Comparison of ENCODE assay signal across 19 cellular contexts in the genomic region with DNA sequence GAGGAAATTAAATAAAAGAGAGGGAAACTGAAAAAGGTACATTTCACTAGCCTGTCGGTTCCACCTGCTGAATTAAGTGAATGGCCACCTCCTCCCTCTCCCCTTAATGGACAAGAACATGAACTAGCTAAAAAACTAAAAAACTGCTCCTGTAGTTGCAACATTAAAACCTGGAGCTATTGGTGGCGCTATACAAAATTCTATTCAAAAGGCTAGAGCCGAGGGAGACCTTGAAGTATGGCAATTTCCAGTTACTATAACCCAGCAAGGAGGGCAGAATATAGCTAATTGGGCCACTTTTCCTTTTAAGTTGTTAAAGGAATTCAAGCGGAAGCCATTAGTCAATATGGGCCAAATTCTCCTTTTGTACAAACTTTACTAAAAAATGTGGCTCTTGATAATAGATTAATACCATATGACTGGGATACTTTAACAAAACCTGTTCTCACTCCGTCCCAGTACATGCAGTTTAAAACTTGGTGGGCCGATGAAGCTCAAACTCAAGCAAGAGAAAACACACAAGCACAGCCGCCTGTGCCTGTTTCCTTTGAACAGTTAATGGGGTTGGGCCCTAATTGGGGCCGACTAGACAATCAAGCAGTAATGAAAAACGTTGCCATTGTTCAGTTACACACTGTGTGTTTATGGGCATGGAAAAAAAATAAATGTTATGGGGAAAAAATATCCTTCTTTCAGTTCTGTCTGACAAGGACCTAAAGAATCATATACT. TPM values are rescaled to one million over a fixed set of nuclear protein-coding genes. Genes with fewer than 3 reads are reported as not detected.
DNase-seq lines count a peak whose midpoint lies in the region; FAIRE-seq and TF ChIP-seq lines count a peak whose summit lies in the region.
"Had no signal": no experiment of that assay in that cellular context is flagged by ENCODE, and none has a peak within 500 bp of the region (broad histone marks: within the 10 kb centered on the region; RNA-seq: fewer than 3 reads in every experiment).

No MANE protein-coding gene starts in this region.

- POLR2A ChIA-PET in H1 (lab: Charles Lee; ENCODE audit: partially characterized antibody), result interaction anchor here (1.3 kb wide), 1 partner anchor 8 kb away, joined by 3 read pairs; no protein-coding TSS in a partner anchor

- H2BK20ac ChIP-seq in H1 (ENCODE audit: low read length), result no peak overlapping the region

- no peak overlapping the region for H2BK15ac ChIP-seq in H1 (ENCODE audit: low read length)

- peaks cover 12% of the 10 kb centered on the region for H3K9me3 Mint-ChIP-seq in activated T-helper 1 cell treated with anti-CD3 and anti-CD28 coated beads, Interleukin-12 subunit alpha, Interleukin-12 subunit beta, Interleukin-2, Interleukin-4 antibody, amounts not matched to agents 30 ng/mL and 10 ng/mL and 1 ng/mL, durations not matched to agents 14 hours and 24 hours and 36 hours

- no peak overlapping the region for H4K91ac ChIP-seq in H1 (replicated peaks; ENCODE audit: insufficient read length, low read length)

- H3K4me3 ChIP-seq in OCI-LY1 (ENCODE audit: low read depth, low read length, poor library complexity, severe bottlenecking), result no peak overlapping the region
- H3K4me3 ChIP-seq in H1 (ENCODE audit: extremely low read depth in 1 of 4, insufficient read depth in 2 of 4, low read depth in 3 of 4, low read length in 4 of 4), result no peak overlapping the region
- no peak overlapping the region for H3K4me3 ChIP-seq in osteoblast (ENCODE audit: insufficient read depth, low read length)
- no peak overlapping the region for H3K4me3 ChIP-seq in colonic mucosa
- H3K4me3 ChIP-seq: spleen had no signal

- peak in 1 of 2 experiments; percentile 10; a peak in 1 of 4 replicates for TF ChIP-seq RAD21 in H1 (IDR thresholded peaks at IDR 0.05 in 1 of 2, conservative IDR thresholded peaks at IDR 0.05 in 1 of 2; ENCODE audit: low read depth in 2 of 2, low read length in 2 of 2)

- H3K4me1 Mint-ChIP-seq in activated T-helper 1 cell treated with anti-CD3 and anti-CD28 coated beads, Interleukin-12 subunit alpha, Interleukin-12 subunit beta, Interleukin-2, Interleukin-4 antibody, amounts not matched to agents 30 ng/mL and 10 ng/mL and 1 ng/mL, durations not matched to agents 14 hours and 24 hours and 36 hours (ENCODE audit: low read depth), result no peaks in the 10 kb centered on the region

- CTCF ChIA-PET in H1 (lab: Charles Lee; ENCODE audit: partially characterized antibody), result interaction anchor here (0.7 to 6.6 kb wide), 36 partner anchors 8 to 136 kb away, joined by 3 to 68 read pairs (median 4); no protein-coding TSS in a partner anchor

- no peak for TF ChIP-seq POLR2A in H1 (IDR thresholded peaks at IDR 0.05; ENCODE audit: control extremely low read depth in 1 of 2, low read depth in 2 of 2, low read length in 2 of 2)

- no peak for FAIRE-seq in H1 (lab: Jason Lieb, UNC)
- FAIRE-seq: bronchial epithelial cell, GM19239 had no signal

- H3K23ac ChIP-seq in H1 (ENCODE audit: insufficient read length), result no peak overlapping the region

- 60% methylated on average over 9 of the region's 9 CpGs; no CpG with 5 or more reads in 1 of the 2 experiments for WGBS in H1 (ENCODE audit: extremely low coverage in 1 of 2, insufficient coverage in 1 of 2, insufficient read length in 1 of 2, insufficient replicate concordance in 2 of 2, low coverage in 1 of 2, low lambda C conversion rate in 2 of 2, missing lambda C conversion rate in 1 of 2), 2 experiments

- H3K27ac ChIP-seq in OCI-LY1 (ENCODE audit: low read depth, low read length, poor library complexity, severe bottlenecking) (no peak overlapping the region), H1 (ENCODE audit: low read depth, low read length) (no peak overlapping the region), osteoblast (ENCODE audit: low read depth, low read length) (no peak overlapping the region), colonic mucosa (no peak overlapping the region)
- H3K27ac ChIP-seq: C4-2B, spleen, VCaP had no signal

- no peak overlapping the region for H2BK12ac ChIP-seq in H1 (ENCODE audit: low read depth, low read length)

- H3K27me3 ChIP-seq in OCI-LY1 (ENCODE audit: insufficient read depth, low read length) (peaks cover 5% of the 10 kb centered on the region; the same call in 1 of the 2 replicates), H1 (replicated peaks in 1 of 4; ENCODE audit: control insufficient read depth in 3 of 4, extremely low read depth in 1 of 4, insufficient read depth in 3 of 4, low read length in 3 of 4) (peaks cover 0 to 10% (median 5%) of the 10 kb centered on the region in 4 experiments; a peak in 6 of 7 replicates), osteoblast (ENCODE audit: insufficient read depth, low read length) (peaks cover 6% of the 10 kb centered on the region), colonic mucosa (no peaks in the 10 kb centered on the region)

- no peaks in the 10 kb centered on the region for H3K9me3 ChIP-seq in OCI-LY1 (ENCODE audit: low read length)
- H3K9me3 ChIP-seq in H1 (ENCODE audit: insufficient read depth in 2 of 2, low read depth in 1 of 2, low read length in 1 of 2), result peaks cover 10 to 13% of the 10 kb centered on the region in 2 experiments; a peak in 3 of 4 replicates
- H3K9me3 ChIP-seq in osteoblast (ENCODE audit: low read depth, low read length), result peaks cover 4% of the 10 kb centered on the region
- H3K9me3 ChIP-seq in colonic mucosa, result no peaks in the 10 kb centered on the region

- H3K9ac ChIP-seq in OCI-LY1 (ENCODE audit: low read length) (no peak overlapping the region), H1 (replicated peaks in 1 of 4; ENCODE audit: extremely low read depth in 1 of 4, low read depth in 3 of 4, low read length in 3 of 4) (no peak overlapping the region), colonic mucosa (ENCODE audit: low read depth in 2 of 2, low read length in 2 of 2) (no peak overlapping the region)

- H3K79me1 ChIP-seq in H1 (ENCODE audit: low read depth, low read length), result no peaks in the 10 kb centered on the region

- H3K9me2 ChIP-seq in OCI-LY1 (ENCODE audit: low read depth, low read length), result no peaks in the 10 kb centered on the region

- intact Hi-C loops in activated T-helper 1 cell treated with anti-CD3 and anti-CD28 coated beads, Interleukin-12 subunit alpha, Interleukin-12 subunit beta, Interleukin-2, Interleukin-4 antibody, amounts not matched to agents 30 ng/mL and 10 ng/mL and 1 ng/mL, durations not matched to agents 14 hours and 24 hours and 36 hours (cut with micrococcal nuclease), result loop anchor here (2.0 to 10.0 kb wide), 2 partner anchors 267 to 379 kb away; no protein-coding TSS in a partner anchor
- intact Hi-C loops in colonic mucosa (cut with DNase I), result loop anchor here (2.0 to 5.0 kb wide), 3 partner anchors 60 to 380 kb away; no protein-coding TSS in a partner anchor

- no peak overlapping the region for H3K18ac ChIP-seq in H1 (ENCODE audit: extremely low read depth, low read length)

- no peaks in the 10 kb centered on the region for H3K79me2 ChIP-seq in OCI-LY1 (ENCODE audit: insufficient read depth, low read length)
- H3K79me2 ChIP-seq in H1 (ENCODE audit: control insufficient read depth in 1 of 2, insufficient read depth in 2 of 2, low read length in 2 of 2), result no peaks in the 10 kb centered on the region
- no peaks in the 10 kb centered on the region for H3K79me2 ChIP-seq in osteoblast (ENCODE audit: insufficient read depth, low read length)

- no peak overlapping the region for H2BK120ac ChIP-seq in H1 (replicated peaks; ENCODE audit: low read depth, low read length)

- DNase-seq in DMS 273 (lab: John Stamatoyannopoulos, UW; ENCODE audit: unreplicated experiment), result peak; percentile 9
- no peak for DNase-seq in H1 (ENCODE audit: low read depth in 1 of 2, low spot score in 2 of 2)
- DNase-seq in osteoblast (ENCODE audit: insufficient read length, low spot score, missing footprints), result no peak
- DNase-seq in activated T-helper 1 cell treated with anti-CD3 and anti-CD28 coated beads, Interleukin-12 subunit alpha, Interleukin-12 subunit beta, Interleukin-2, Interleukin-4 antibody, amounts not matched to agents 30 ng/mL and 10 ng/mL and 1 ng/mL, durations not matched to agents 14 hours and 24 hours and 36 hours (ENCODE audit: low spot score), result no peak
- no peak for DNase-seq in NCI-H82 (lab: John Stamatoyannopoulos, UW)
- no peak for DNase-seq in colonic mucosa
- DNase-seq in activated CD4-positive, alpha-beta T cell treated with anti-CD3 and anti-CD28 coated beads, Interleukin-2, amount 50 U/mL, for 4 hours, result no peak
- DNase-seq: activated naive CD4-positive, alpha-beta T cell treated with Interleukin-2 at 50 U/mL for 16 hours; mesenchymal stem cell; NCI-H187 treated with DMSO at 0.1 percent for 48 hours; NCI-H510A; occipital lobe; spleen; stimulated activated naive CD4-positive, alpha-beta T cell treated with Interleukin-2 at 50 U/mL for 16 hours had no signal

- H3K4me2 ChIP-seq in OCI-LY1 (ENCODE audit: low read length) (no peak overlapping the region), H1 (ENCODE audit: insufficient read depth in 1 of 2, low read depth in 2 of 2, low read length in 2 of 2) (no peak overlapping the region), osteoblast (ENCODE audit: insufficient read depth, low read length) (no peak overlapping the region)

- TF ChIP-seq EP300 in H1 (IDR thresholded peaks at IDR 0.05; ENCODE audit: borderline replicate concordance in 1 of 2, low read depth in 2 of 2, low read length in 2 of 2), result no peak

- H2AK5ac ChIP-seq in H1 (ENCODE audit: low read depth, low read length), result no peak overlapping the region

- H3K56ac ChIP-seq in H1 (replicated peaks; ENCODE audit: insufficient read length, low read depth, low read length), result no peak overlapping the region

- H3K14ac ChIP-seq in H1 (ENCODE audit: insufficient read length), result no peak overlapping the region

- no peak overlapping the region for H4K8ac ChIP-seq in H1 (ENCODE audit: extremely low read depth, insufficient read depth, low read length)

- H3K36me3 ChIP-seq in OCI-LY1 (ENCODE audit: insufficient read depth, low read length), result no peaks in the 10 kb centered on the region
- no peaks in the 10 kb centered on the region; a peak in 1 of 8 replicates for H3K36me3 ChIP-seq in H1 (ENCODE audit: control insufficient read depth in 2 of 4, insufficient read depth in 4 of 4, low read length in 3 of 4)
- H3K36me3 ChIP-seq in osteoblast (ENCODE audit: insufficient read depth, low read length), result no peaks in the 10 kb centered on the region
- H3K36me3 ChIP-seq in colonic mucosa, result no peaks in the 10 kb centered on the region
- H3K36me3 ChIP-seq: spleen had no signal

- H3K4me3 Mint-ChIP-seq in activated T-helper 1 cell treated with anti-CD3 and anti-CD28 coated beads, Interleukin-12 subunit alpha, Interleukin-12 subunit beta, Interleukin-2, Interleukin-4 antibody, amounts not matched to agents 30 ng/mL and 10 ng/mL and 1 ng/mL, durations not matched to agents 14 hours and 24 hours and 36 hours, result no peak overlapping the region

- TF ChIP-seq CTCF in OCI-LY1 (IDR thresholded peaks at IDR 0.05; ENCODE audit: low read length) (peak; percentile 32; the same call in 1 of the 2 replicates), H1 (IDR thresholded peaks at IDR 0.05; ENCODE audit: control extremely low read depth in 1 of 3, insufficient read depth in 1 of 3, low read depth in 1 of 3, low read length in 3 of 3) (peak in 2 of 3 experiments; percentile 37 to 40; a peak in 2 of 4 replicates), osteoblast (IDR thresholded peaks at IDR 0.05; ENCODE audit: extremely low read depth, low read depth, low read length) (peak; percentile 28), colonic mucosa (IDR thresholded peaks at IDR 0.05) (no peak)

- H3K23me2 ChIP-seq in H1 (ENCODE audit: low read depth, low read length), result peaks cover 2% of the 10 kb centered on the region; the same call in 1 of the 2 replicates

- peaks cover 45% of the 10 kb centered on the region for H3K27me3 Mint-ChIP-seq in activated T-helper 1 cell treated with anti-CD3 and anti-CD28 coated beads, Interleukin-12 subunit alpha, Interleukin-12 subunit beta, Interleukin-2, Interleukin-4 antibody, amounts not matched to agents 30 ng/mL and 10 ng/mL and 1 ng/mL, durations not matched to agents 14 hours and 24 hours and 36 hours (ENCODE audit: insufficient read depth)

- H4K20me1 ChIP-seq in OCI-LY1 (ENCODE audit: insufficient read depth, low read length), result no peaks in the 10 kb centered on the region
- no peaks in the 10 kb centered on the region for H4K20me1 ChIP-seq in H1 (replicated peaks in 1 of 2; ENCODE audit: control insufficient read depth in 1 of 2, insufficient read depth in 2 of 2, low read length in 2 of 2)
- no peaks in the 10 kb centered on the region for H4K20me1 ChIP-seq in osteoblast (ENCODE audit: insufficient read depth, low read length)

- H3K36me3 Mint-ChIP-seq in activated T-helper 1 cell treated with anti-CD3 and anti-CD28 coated beads, Interleukin-12 subunit alpha, Interleukin-12 subunit beta, Interleukin-2, Interleukin-4 antibody, amounts not matched to agents 30 ng/mL and 10 ng/mL and 1 ng/mL, durations not matched to agents 14 hours and 24 hours and 36 hours (ENCODE audit: low read depth), result peaks cover 4% of the 10 kb centered on the region

- H3F3A ChIP-seq in OCI-LY1 (ENCODE audit: insufficient read depth, low read length), result no peaks in the 10 kb centered on the region

- H2AFZ ChIP-seq in OCI-LY1 (ENCODE audit: low read length), result no peak overlapping the region
- H2AFZ ChIP-seq in H1 (ENCODE audit: low read length), result no peak overlapping the region
- no peak overlapping the region for H2AFZ ChIP-seq in osteoblast (ENCODE audit: low read length)

- no peak overlapping the region for H3K27ac Mint-ChIP-seq in activated T-helper 1 cell treated with anti-CD3 and anti-CD28 coated beads, Interleukin-12 subunit alpha, Interleukin-12 subunit beta, Interleukin-2, Interleukin-4 antibody, amounts not matched to agents 30 ng/mL and 10 ng/mL and 1 ng/mL, durations not matched to agents 14 hours and 24 hours and 36 hours

- H3K4ac ChIP-seq in H1 (replicated peaks; ENCODE audit: insufficient read length, low read depth, low read length), result no peak overlapping the region

- H2BK5ac ChIP-seq in H1 (ENCODE audit: low read depth, low read length), result no peak overlapping the region

- no peaks in the 10 kb centered on the region for H3K4me1 ChIP-seq in OCI-LY1 (ENCODE audit: insufficient read depth, low read length, severe bottlenecking)
- H3K4me1 ChIP-seq in H1 (replicated peaks in 1 of 4; ENCODE audit: control insufficient read depth in 3 of 4, insufficient read depth in 4 of 4, low read length in 3 of 4), result no peaks in the 10 kb centered on the region
- peaks cover 5% of the 10 kb centered on the region for H3K4me1 ChIP-seq in osteoblast (ENCODE audit: insufficient read depth, low read length)
- H3K4me1 ChIP-seq in colonic mucosa, result no peaks in the 10 kb centered on the region

- no peak overlapping the region for H4K5ac ChIP-seq in H1 (ENCODE audit: insufficient read length, low read depth, low read length)

RNA-seq across cellular contexts. Expression of a gene that starts 6.5 kb away (rescaled TPM):
- 5.7 and 5.8 TPM in 2 replicates for total RNA-seq in H1 (2021; fragmentation: NEBNext Ultra II Directional; extraction: Animal tissue kit (Norgen Biotek cat#: 25700))
- 2.0 and 2.4 TPM in 2 replicates for polyA plus RNA-seq in H1 (2011; rRNA removed)
- 2.0 TPM for polyA plus RNA-seq in H1 (2011; cell fraction: cytosol; rRNA removed)
- 2.8 TPM for polyA plus RNA-seq in H1 (2011; cell fraction: nucleus; rRNA removed)
- polyA plus RNA-seq in H1 (2012, experiment 1 of 2), result 2.5 to 3.3 TPM (median 2.9 TPM) in 4 replicates
- 2.1 TPM for polyA plus RNA-seq in H1 (2012, experiment 2 of 2)
- 3.7 TPM for polyA plus RNA-seq in H1 (2013, experiment 1 of 2)
- polyA plus RNA-seq in H1 (2013, experiment 2 of 2), result 4.5 TPM
- polyA minus RNA-seq in H1 (2011; rRNA and poly(A)+ RNA removed), result 3.9 and 5.0 TPM in 2 replicates
- 3.6 TPM for polyA minus RNA-seq in H1 (2011; cell fraction: cytosol; rRNA and poly(A)+ RNA removed)
- 4.4 TPM for polyA minus RNA-seq in H1 (2011; cell fraction: nucleus; rRNA and poly(A)+ RNA removed)
- total RNA-seq in osteoblast, result 39.5 and 43.1 TPM in 2 replicates
- total RNA-seq in activated T-helper 1 cell treated with anti-CD3 and anti-CD28 coated beads, Interleukin-12 subunit alpha, Interleukin-12 subunit beta, Interleukin-2, Interleukin-4 antibody, amounts not matched to agents 30 ng/mL and 10 ng/mL and 1 ng/mL, durations not matched to agents 14 hours and 24 hours and 36 hours, result 0.16 and 0.22 TPM in 2 replicates
- total RNA-seq in colonic mucosa, result 1 to 10 TPM; 2.5 to 3.4 TPM
